27 cellular contexts compared by ENCODE assay signal in genomic region chr5:84149094-84149493, GRCh38.
"Had no signal": no experiment of that assay in that cellular context is flagged by ENCODE, and none has a peak within 500 bp of the region (broad histone marks: within the 10 kb centered on the region; RNA-seq: fewer than 3 reads in every experiment).

No MANE protein-coding gene starts in this region.

- H3K27me3 Mint-ChIP-seq: activated CD4-positive, alpha-beta T cell treated with anti-CD3 and anti-CD28 coated beads, Interleukin-2, amount 10 ng/mL, durations not matched to agents 7 days and 5 days; activated CD8-positive, alpha-beta T cell treated with anti-CD3 and anti-CD28 coated beads for 36 hours; effector memory CD8-positive, alpha-beta T cell; memory B cell had no signal

- H3K4me1 ChIP-seq: body of pancreas, heart left ventricle, spleen, tibial nerve had no signal

- H3K4me1 Mint-ChIP-seq: activated CD4-positive, alpha-beta T cell treated with anti-CD3 and anti-CD28 coated beads, Interleukin-2, amount 10 ng/mL, durations not matched to agents 7 days and 5 days; memory B cell; natural killer cell had no signal

- H3K36me3 ChIP-seq: heart left ventricle, spleen, tibial nerve had no signal

- ATAC-seq: activated CD8-positive, alpha-beta T cell treated with anti-CD3 and anti-CD28 coated beads for 36 hours; activated naive CD4-positive, alpha-beta T cell treated with anti-CD3 and anti-CD28 coated beads, Interleukin-2, amount 50 U/mL, for 72 hours; activated T-cell treated with anti-CD3 and anti-CD28 coated beads, Interleukin-2, amount 50 U/mL, for 4 hours; body of pancreas; effector memory CD8-positive, alpha-beta T cell; heart left ventricle; left cardiac atrium; natural killer cell; right cardiac atrium had no signal

- H3K9me3 Mint-ChIP-seq: activated CD4-positive, alpha-beta T cell treated with anti-CD3 and anti-CD28 coated beads, Interleukin-2, amount 10 ng/mL, durations not matched to agents 7 days and 5 days; activated naive CD4-positive, alpha-beta T cell treated with anti-CD3 and anti-CD28 coated beads, Interleukin-2, amount 50 U/mL, for 72 hours; activated T-helper 2 cell treated with anti-CD3 and anti-CD28 coated beads, Interferon-gamma antibody, Interleukin-2, Interleukin-4, amounts not matched to agents 10 μg/mL and 5 μg/mL and 100 μg/mL, durations not matched to agents 14 hours and 24 hours and 36 hours; memory B cell; T-helper 1 cell treated with Interleukin-12 subunit alpha and Interleukin-12 subunit beta and Interleukin-4 antibody, amounts not matched to agents 30 μg/mL and 1 μg/mL, for 36 hours had no signal

- H3K9me3 ChIP-seq: body of pancreas, heart left ventricle, spleen, tibial nerve had no signal

- DNase-seq: activated CD4-positive, alpha-beta T cell treated with anti-CD3 and anti-CD28 coated beads for 1 hour; activated CD4-positive, alpha-beta T cell treated with anti-CD3 and anti-CD28 coated beads, Interleukin-2, amount 10 ng/mL, durations not matched to agents 7 days and 5 days; activated CD8-positive, alpha-beta T cell treated with anti-CD3 and anti-CD28 coated beads for 36 hours; activated T-cell treated with anti-CD3 and anti-CD28 coated beads, Interleukin-2, amount 50 U/mL, for 4 hours; aorta; body of pancreas; cerebellar nuclear complex; effector memory CD8-positive, alpha-beta T cell; foreskin fibroblast; heart left ventricle; hypothalamus; left cardiac atrium; natural killer cell; posterior cingulate gyrus; right cardiac atrium; spleen; stimulated activated naive CD4-positive, alpha-beta T cell treated with Interleukin-2 at 50 U/mL for 16 hours; SW 1271; T1000 had no signal

- H3K36me3 Mint-ChIP-seq: activated naive CD4-positive, alpha-beta T cell treated with anti-CD3 and anti-CD28 coated beads, Interleukin-2, amount 50 U/mL, for 72 hours; memory B cell; natural killer cell had no signal

- H3K4me3 ChIP-seq: body of pancreas, coronary artery, heart left ventricle, spleen, tibial nerve had no signal

- H3K4me3 Mint-ChIP-seq: activated CD4-positive, alpha-beta T cell treated with anti-CD3 and anti-CD28 coated beads, Interleukin-2, amount 10 ng/mL, durations not matched to agents 7 days and 5 days; activated CD8-positive, alpha-beta T cell treated with anti-CD3 and anti-CD28 coated beads for 36 hours; activated T-cell treated with anti-CD3 and anti-CD28 coated beads, Interleukin-2, amount 50 U/mL, for 4 hours; effector memory CD8-positive, alpha-beta T cell; memory B cell; natural killer cell; T-helper 1 cell treated with Interleukin-12 subunit alpha and Interleukin-12 subunit beta and Interleukin-4 antibody, amounts not matched to agents 30 μg/mL and 1 μg/mL, for 36 hours had no signal

- H3K27ac ChIP-seq: body of pancreas, coronary artery, heart left ventricle, spleen, tibial nerve had no signal

- H3K27ac Mint-ChIP-seq: activated CD4-positive, alpha-beta T cell treated with anti-CD3 and anti-CD28 coated beads, Interleukin-2, amount 10 ng/mL, durations not matched to agents 7 days and 5 days; activated CD8-positive, alpha-beta T cell treated with anti-CD3 and anti-CD28 coated beads for 36 hours; activated naive CD4-positive, alpha-beta T cell treated with anti-CD3 and anti-CD28 coated beads, Interleukin-2, amount 50 U/mL, for 72 hours; activated T-helper 2 cell treated with anti-CD3 and anti-CD28 coated beads, Interferon-gamma antibody, Interleukin-2, Interleukin-4, amounts not matched to agents 10 μg/mL and 5 μg/mL and 100 μg/mL, durations not matched to agents 14 hours and 24 hours and 36 hours; effector memory CD8-positive, alpha-beta T cell; memory B cell; natural killer cell; T-helper 1 cell treated with Interleukin-12 subunit alpha and Interleukin-12 subunit beta and Interleukin-4 antibody, amounts not matched to agents 30 μg/mL and 1 μg/mL, for 36 hours had no signal

- H3K27me3 ChIP-seq: body of pancreas, heart left ventricle, spleen, tibial nerve had no signal

- FAIRE-seq: endothelial cell of umbilical vein, keratinocyte had no signal
